Comparison of ENCODE assay signal across 11 cellular contexts in genomic region chr1:61337471-61337870, GRCh38.
DNase-seq lines count a peak whose midpoint lies in the region; ATAC-seq and TF ChIP-seq lines count a peak whose summit lies in the region.
"Had no signal": no experiment of that assay in that cellular context is flagged by ENCODE, and none has a peak within 500 bp of the region (broad histone marks: within the 10 kb centered on the region; RNA-seq: fewer than 3 reads in every experiment).

No MANE protein-coding gene starts in this region.

- H3K9ac ChIP-seq in HUES48 (ENCODE audit: low read depth, low read length) (peak overlapping the region; percentile 5; the same call in 1 of the 2 replicates), skeletal muscle tissue (ENCODE audit: low read depth in 1 of 3, low read length in 3 of 3) (peak overlapping the region in 2 of 3 donors; percentile 24 to 68)

- H3K36me3 ChIP-seq in HUES48 (ENCODE audit: control insufficient read depth, insufficient read depth, low read length) (no peaks in the 10 kb centered on the region), breast epithelium (no peaks in the 10 kb centered on the region), skeletal muscle tissue (ENCODE audit: control insufficient read depth in 3 of 3, insufficient read depth in 3 of 3, low read length in 3 of 3) (no peaks in the 10 kb centered on the region)

- ATAC-seq in HG03520 (IDR thresholded peaks at IDR 0.05; ENCODE audit: unreplicated experiment), result no peak

- no peak for DNase-seq in breast epithelium (ENCODE audit: low spot score in 2 of 2)
- no peak for DNase-seq in NCI-H1930 (lab: John Stamatoyannopoulos, UW)
- no peak for DNase-seq in NCI-H1048 (lab: John Stamatoyannopoulos, UW)
- no peak for DNase-seq in ecto neural progenitor cell (ENCODE audit: low spot score)
- DNase-seq: central memory CD4-positive, alpha-beta T cell; NCI-H187 treated with DMSO at 0.1 percent for 48 hours; stimulated activated CD4-positive, alpha-beta T cell treated with anti-CD3 and anti-CD28 coated beads, Interleukin-12 subunit alpha, Interleukin-12 subunit beta, amount 100 ng/mL, for 4 hours had no signal

- peaks cover 26% of the 10 kb centered on the region for H3K4me1 ChIP-seq in HUES48 (ENCODE audit: control insufficient read depth, insufficient read depth, low read length)
- H3K4me1 ChIP-seq in breast epithelium, result no peaks in the 10 kb centered on the region
- H3K4me1 ChIP-seq in skeletal muscle tissue (ENCODE audit: control insufficient read depth in 3 of 3, insufficient read depth in 3 of 3, low read length in 3 of 3), result peaks cover 23 to 28% (median 26%) of the 10 kb centered on the region in 3 donors

- H3K27ac ChIP-seq in HUES48 (ENCODE audit: low read depth, low read length) (peak overlapping the region; percentile 81), breast epithelium (peak overlapping the region; percentile 79 to 81), layer of hippocampus (ENCODE audit: low read depth, low read length) (peak overlapping the region; percentile 43), skeletal muscle tissue (ENCODE audit: low read depth, low read length) (peak overlapping the region; percentile 75)

- H3K27me3 ChIP-seq in HUES48 (ENCODE audit: control insufficient read depth, insufficient read depth, low read length) (no peaks in the 10 kb centered on the region), breast epithelium (no peaks in the 10 kb centered on the region), layer of hippocampus (ENCODE audit: control insufficient read depth, insufficient read depth, low read length) (no peaks in the 10 kb centered on the region), skeletal muscle tissue (ENCODE audit: control insufficient read depth in 3 of 3, insufficient read depth in 3 of 3, low read length in 3 of 3) (no peaks in the 10 kb centered on the region)

- TF ChIP-seq POLR2A in breast epithelium (IDR thresholded peaks at IDR 0.05), result no peak

- H3K4me3 ChIP-seq in HUES48 (ENCODE audit: low read depth, low read length) (no peak overlapping the region), breast epithelium (no peak overlapping the region), skeletal muscle tissue (ENCODE audit: low read length in 3 of 3) (peak overlapping the region in 1 of 3 donors; percentile 17)

- TF ChIP-seq CTCF in breast epithelium (IDR thresholded peaks at IDR 0.05), result no peak

- intact Hi-C loops in breast epithelium (cut with DNase I; ENCODE audit: low total_unique reads), result loop anchor here (5.0 kb wide), 1 partner anchor 285 kb away; no protein-coding TSS in a partner anchor

- H3K9me3 ChIP-seq in HUES48 (ENCODE audit: control insufficient read depth, insufficient read depth, low read length) (no peaks in the 10 kb centered on the region), breast epithelium (no peaks in the 10 kb centered on the region), skeletal muscle tissue (ENCODE audit: control insufficient read depth in 3 of 3, low read length in 3 of 3) (no peaks in the 10 kb centered on the region)
